7 cellular contexts compared by ENCODE assay signal in genomic region chr20:62367483-62368302, GRCh38. TPM values are rescaled to one million over a fixed set of nuclear protein-coding genes. Genes with fewer than 3 reads are reported as not detected.
DNase-seq lines count a peak whose midpoint lies in the region; ATAC-seq and TF ChIP-seq lines count a peak whose summit lies in the region.
"Had no signal": no experiment of that assay in that cellular context is flagged by ENCODE, and none has a peak within 500 bp of the region (broad histone marks: within the 10 kb centered on the region; RNA-seq: fewer than 3 reads in every experiment).

No MANE protein-coding gene starts in this region.

- intact Hi-C loops in CD14-positive monocyte (cut with micrococcal nuclease) (no loop called here), esophagus squamous epithelium (cut with DNase I) (no loop called here)

- H3K27ac Mint-ChIP-seq in CD14-positive monocyte = no peak overlapping the region
- H3K27ac Mint-ChIP-seq in stimulated activated naive B cell treated with anti-CD40 and anti-IgM and Interleukin-4, amounts not matched to agents 10 μg/mL and 1 μg/mL and 100 μg/mL, for 72 hours = peak overlapping the region; percentile 47

- H3K4me1 Mint-ChIP-seq in CD14-positive monocyte = peaks cover 11% of the 10 kb centered on the region
- H3K4me1 Mint-ChIP-seq in stimulated activated naive B cell treated with anti-CD40 and anti-IgM and Interleukin-4, amounts not matched to agents 10 μg/mL and 1 μg/mL and 100 μg/mL, for 72 hours = peaks cover 25 to 48% of the 10 kb centered on the region in 2 donors

- no peaks in the 10 kb centered on the region for H3K36me3 Mint-ChIP-seq in CD14-positive monocyte
- no peaks in the 10 kb centered on the region for H3K36me3 Mint-ChIP-seq in stimulated activated naive B cell treated with anti-CD40 and anti-IgM and Interleukin-4, amounts not matched to agents 10 μg/mL and 1 μg/mL and 100 μg/mL, for 72 hours

- peak; percentile 24 to 27 for ATAC-seq in stimulated activated naive B cell treated with anti-CD40 and anti-IgM and Interleukin-4, amounts not matched to agents 10 μg/mL and 1 μg/mL and 100 μg/mL, for 72 hours (replicated peaks)
- no peak for ATAC-seq in GM18868 (IDR thresholded peaks at IDR 0.05; ENCODE audit: unreplicated experiment)

- TF ChIP-seq POLR2A in esophagus squamous epithelium (IDR thresholded peaks at IDR 0.05) = no peak

- peak overlapping the region; percentile 59 to 85 for H3K4me3 Mint-ChIP-seq in CD14-positive monocyte
- peak overlapping the region; percentile 83 to 84 for H3K4me3 Mint-ChIP-seq in stimulated activated naive B cell treated with anti-CD40 and anti-IgM and Interleukin-4, amounts not matched to agents 10 μg/mL and 1 μg/mL and 100 μg/mL, for 72 hours

- peaks cover 0 to 33% (median 0%) of the 10 kb centered on the region in 4 donors for H3K27me3 ChIP-seq in esophagus squamous epithelium

- no peaks in the 10 kb centered on the region for H3K9me3 ChIP-seq in esophagus squamous epithelium

- DNase-seq in CD14-positive monocyte (ENCODE audit: low spot score) = no peak
- peak; percentile 48 for DNase-seq in NCI-H345 treated with DMSO at 0.1 percent for 48 hours (lab: John Stamatoyannopoulos, UW; ENCODE audit: unreplicated experiment)
- no peak for DNase-seq in esophagus squamous epithelium (lab: John Stamatoyannopoulos, UW)
- no peak for DNase-seq in stimulated activated naive B cell treated with anti-CD40 and anti-IgM and Interleukin-4, amounts not matched to agents 10 μg/mL and 1 μg/mL and 100 μg/mL, for 72 hours
- DNase-seq in midbrain (lab: John Stamatoyannopoulos, UW) = no peak

- peaks cover 0 to 10% (median 0%) of the 10 kb centered on the region in 7 donors for H3K9me3 Mint-ChIP-seq in CD14-positive monocyte
- no peaks in the 10 kb centered on the region for H3K9me3 Mint-ChIP-seq in stimulated activated naive B cell treated with anti-CD40 and anti-IgM and Interleukin-4, amounts not matched to agents 10 μg/mL and 1 μg/mL and 100 μg/mL, for 72 hours

- H3K27me3 Mint-ChIP-seq in CD14-positive monocyte (ENCODE audit: low read depth in 3 of 3) = peaks cover 36 to 69% (median 56%) of the 10 kb centered on the region in 3 donors
- H3K27me3 Mint-ChIP-seq in stimulated activated naive B cell treated with anti-CD40 and anti-IgM and Interleukin-4, amounts not matched to agents 10 μg/mL and 1 μg/mL and 100 μg/mL, for 72 hours = peaks cover 7 to 8% of the 10 kb centered on the region in 2 donors

- H3K27ac ChIP-seq in esophagus squamous epithelium = peak overlapping the region; percentile 85 to 99 (median 97)

- 0% methylated on average over 6 of the region's 53 CpGs; no CpG with 5 or more reads in 1 of the 2 donors for WGBS in esophagus squamous epithelium, 2 donors

- peak overlapping the region; percentile 69 to 95 (median 90) for H3K4me3 ChIP-seq in esophagus squamous epithelium

- no peak for TF ChIP-seq CTCF in CD14-positive monocyte (IDR thresholded peaks at IDR 0.05)
- TF ChIP-seq CTCF in esophagus squamous epithelium (IDR thresholded peaks at IDR 0.05) = no peak

- no peaks in the 10 kb centered on the region for H3K36me3 ChIP-seq in esophagus squamous epithelium

- H3K4me1 ChIP-seq in esophagus squamous epithelium = peaks cover 72 to 98% (median 81%) of the 10 kb centered on the region in 3 donors

RNA-seq across cellular contexts. Expression of gene LAMA5, which starts 0.6 kb away (rescaled TPM):
- not detected for polyA plus RNA-seq in CD14-positive monocyte
- total RNA-seq in esophagus squamous epithelium = 100 to 1,000 TPM in 2 of 4 donors, 10 to 100 TPM in 2; 60.4 to 127 (median 98.9) TPM

RNA-seq across cellular contexts. Expression of gene RPS21, which starts 19.2 kb away (rescaled TPM):
- 100 to 1,000 TPM; 799 to 968 TPM for polyA plus RNA-seq in CD14-positive monocyte
- 1,000 to 10,000 TPM in 3 of 4 donors, 100 to 1,000 TPM in 1; 819 to 3,701 (median 3,102) TPM for total RNA-seq in esophagus squamous epithelium

RNA-seq across cellular contexts. Expression of gene CABLES2, which starts 39.4 kb away (rescaled TPM):
- polyA plus RNA-seq in CD14-positive monocyte = under 1 TPM; 0.60 to 0.61 TPM
- 1 to 10 TPM; 2.0 to 3.8 (median 2.2) TPM for total RNA-seq in esophagus squamous epithelium

RNA-seq across cellular contexts. Expression of gene RBBP8NL, which starts 59.6 kb away (rescaled TPM):
- not detected for polyA plus RNA-seq in CD14-positive monocyte
- total RNA-seq in esophagus squamous epithelium = 1 to 10 TPM; 1.1 to 6.2 (median 4.0) TPM
- total RNA-seq: pulmonary artery endothelial cell had no signal
